1 cellular context compared by ENCODE assay signal in genomic region chr2:47002480-47003381, GRCh38.
TF ChIP-seq lines count a peak whose summit lies in the region.

No MANE protein-coding gene starts in this region.

TF ChIP-seq in WTC11, 78 proteins besides CTCF, POLR2A, EP300 and RAD21 (continued from another document):
- TF ChIP-seq ZNF281 (CRISPR knock-in tag; IDR thresholded peaks at IDR 0.05) (no peak), CREB1 (CRISPR knock-in tag; IDR thresholded peaks at IDR 0.05) (no peak)
